1 cellular context compared by ENCODE assay signal in the genomic region with DNA sequence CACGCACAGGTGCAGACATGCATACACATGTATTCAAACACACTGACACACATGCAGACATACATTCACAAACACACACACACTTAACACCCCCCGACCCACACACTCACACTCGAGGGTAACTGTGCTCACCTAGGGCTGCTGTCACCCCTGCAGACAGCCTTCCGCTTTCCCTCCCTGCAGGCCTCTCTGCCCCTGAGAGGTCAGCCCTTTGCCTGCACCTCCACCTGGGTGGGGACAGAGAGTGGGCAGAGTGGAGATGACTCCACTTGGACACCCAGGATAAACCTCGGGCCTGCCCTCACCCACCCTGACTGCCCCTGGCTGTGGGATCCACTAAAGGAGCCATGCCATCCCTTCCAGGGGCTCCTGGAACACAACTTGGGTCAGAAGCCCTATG.
TF ChIP-seq lines count a peak whose summit lies in the region.

No MANE protein-coding gene starts in this region.

TF ChIP-seq in H1, 55 proteins besides CTCF, POLR2A, EP300 and RAD21:
- TF ChIP-seq RXRA (IDR thresholded peaks at IDR 0.05; ENCODE audit: insufficient read depth, low read depth, low read length), result no peak
- no peak for TF ChIP-seq CEBPB (IDR thresholded peaks at IDR 0.05; ENCODE audit: low read depth, low read length)
- TF ChIP-seq CREB1 (IDR thresholded peaks at IDR 0.05), result no peak
- TF ChIP-seq, protein P1, sequence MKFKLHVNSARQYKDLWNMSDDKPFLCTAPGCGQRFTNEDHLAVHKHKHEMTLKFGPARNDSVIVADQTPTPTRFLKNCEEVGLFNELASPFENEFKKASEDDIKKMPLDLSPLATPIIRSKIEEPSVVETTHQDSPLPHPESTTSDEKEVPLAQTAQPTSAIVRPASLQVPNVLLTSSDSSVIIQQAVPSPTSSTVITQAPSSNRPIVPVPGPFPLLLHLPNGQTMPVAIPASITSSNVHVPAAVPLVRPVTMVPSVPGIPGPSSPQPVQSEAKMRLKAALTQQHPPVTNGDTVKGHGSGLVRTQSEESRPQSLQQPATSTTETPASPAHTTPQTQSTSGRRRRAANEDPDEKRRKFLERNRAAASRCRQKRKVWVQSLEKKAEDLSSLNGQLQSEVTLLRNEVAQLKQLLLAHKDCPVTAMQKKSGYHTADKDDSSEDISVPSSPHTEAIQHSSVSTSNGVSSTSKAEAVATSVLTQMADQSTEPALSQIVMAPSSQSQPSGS (IDR thresholded peaks at IDR 0.05; ENCODE audit: low read length), result no peak
- TF ChIP-seq TAF1 (IDR thresholded peaks at IDR 0.05; ENCODE audit: low read depth, low read length), result no peak
- TF ChIP-seq SIRT6 (IDR thresholded peaks at IDR 0.05; ENCODE audit: low read length), result no peak
- TF ChIP-seq FOSL1 (IDR thresholded peaks at IDR 0.05; ENCODE audit: insufficient read depth, low read depth, low read length), result no peak
- no peak for TF ChIP-seq USF2 (IDR thresholded peaks at IDR 0.05; ENCODE audit: low read length)
- TF ChIP-seq, protein P2, sequence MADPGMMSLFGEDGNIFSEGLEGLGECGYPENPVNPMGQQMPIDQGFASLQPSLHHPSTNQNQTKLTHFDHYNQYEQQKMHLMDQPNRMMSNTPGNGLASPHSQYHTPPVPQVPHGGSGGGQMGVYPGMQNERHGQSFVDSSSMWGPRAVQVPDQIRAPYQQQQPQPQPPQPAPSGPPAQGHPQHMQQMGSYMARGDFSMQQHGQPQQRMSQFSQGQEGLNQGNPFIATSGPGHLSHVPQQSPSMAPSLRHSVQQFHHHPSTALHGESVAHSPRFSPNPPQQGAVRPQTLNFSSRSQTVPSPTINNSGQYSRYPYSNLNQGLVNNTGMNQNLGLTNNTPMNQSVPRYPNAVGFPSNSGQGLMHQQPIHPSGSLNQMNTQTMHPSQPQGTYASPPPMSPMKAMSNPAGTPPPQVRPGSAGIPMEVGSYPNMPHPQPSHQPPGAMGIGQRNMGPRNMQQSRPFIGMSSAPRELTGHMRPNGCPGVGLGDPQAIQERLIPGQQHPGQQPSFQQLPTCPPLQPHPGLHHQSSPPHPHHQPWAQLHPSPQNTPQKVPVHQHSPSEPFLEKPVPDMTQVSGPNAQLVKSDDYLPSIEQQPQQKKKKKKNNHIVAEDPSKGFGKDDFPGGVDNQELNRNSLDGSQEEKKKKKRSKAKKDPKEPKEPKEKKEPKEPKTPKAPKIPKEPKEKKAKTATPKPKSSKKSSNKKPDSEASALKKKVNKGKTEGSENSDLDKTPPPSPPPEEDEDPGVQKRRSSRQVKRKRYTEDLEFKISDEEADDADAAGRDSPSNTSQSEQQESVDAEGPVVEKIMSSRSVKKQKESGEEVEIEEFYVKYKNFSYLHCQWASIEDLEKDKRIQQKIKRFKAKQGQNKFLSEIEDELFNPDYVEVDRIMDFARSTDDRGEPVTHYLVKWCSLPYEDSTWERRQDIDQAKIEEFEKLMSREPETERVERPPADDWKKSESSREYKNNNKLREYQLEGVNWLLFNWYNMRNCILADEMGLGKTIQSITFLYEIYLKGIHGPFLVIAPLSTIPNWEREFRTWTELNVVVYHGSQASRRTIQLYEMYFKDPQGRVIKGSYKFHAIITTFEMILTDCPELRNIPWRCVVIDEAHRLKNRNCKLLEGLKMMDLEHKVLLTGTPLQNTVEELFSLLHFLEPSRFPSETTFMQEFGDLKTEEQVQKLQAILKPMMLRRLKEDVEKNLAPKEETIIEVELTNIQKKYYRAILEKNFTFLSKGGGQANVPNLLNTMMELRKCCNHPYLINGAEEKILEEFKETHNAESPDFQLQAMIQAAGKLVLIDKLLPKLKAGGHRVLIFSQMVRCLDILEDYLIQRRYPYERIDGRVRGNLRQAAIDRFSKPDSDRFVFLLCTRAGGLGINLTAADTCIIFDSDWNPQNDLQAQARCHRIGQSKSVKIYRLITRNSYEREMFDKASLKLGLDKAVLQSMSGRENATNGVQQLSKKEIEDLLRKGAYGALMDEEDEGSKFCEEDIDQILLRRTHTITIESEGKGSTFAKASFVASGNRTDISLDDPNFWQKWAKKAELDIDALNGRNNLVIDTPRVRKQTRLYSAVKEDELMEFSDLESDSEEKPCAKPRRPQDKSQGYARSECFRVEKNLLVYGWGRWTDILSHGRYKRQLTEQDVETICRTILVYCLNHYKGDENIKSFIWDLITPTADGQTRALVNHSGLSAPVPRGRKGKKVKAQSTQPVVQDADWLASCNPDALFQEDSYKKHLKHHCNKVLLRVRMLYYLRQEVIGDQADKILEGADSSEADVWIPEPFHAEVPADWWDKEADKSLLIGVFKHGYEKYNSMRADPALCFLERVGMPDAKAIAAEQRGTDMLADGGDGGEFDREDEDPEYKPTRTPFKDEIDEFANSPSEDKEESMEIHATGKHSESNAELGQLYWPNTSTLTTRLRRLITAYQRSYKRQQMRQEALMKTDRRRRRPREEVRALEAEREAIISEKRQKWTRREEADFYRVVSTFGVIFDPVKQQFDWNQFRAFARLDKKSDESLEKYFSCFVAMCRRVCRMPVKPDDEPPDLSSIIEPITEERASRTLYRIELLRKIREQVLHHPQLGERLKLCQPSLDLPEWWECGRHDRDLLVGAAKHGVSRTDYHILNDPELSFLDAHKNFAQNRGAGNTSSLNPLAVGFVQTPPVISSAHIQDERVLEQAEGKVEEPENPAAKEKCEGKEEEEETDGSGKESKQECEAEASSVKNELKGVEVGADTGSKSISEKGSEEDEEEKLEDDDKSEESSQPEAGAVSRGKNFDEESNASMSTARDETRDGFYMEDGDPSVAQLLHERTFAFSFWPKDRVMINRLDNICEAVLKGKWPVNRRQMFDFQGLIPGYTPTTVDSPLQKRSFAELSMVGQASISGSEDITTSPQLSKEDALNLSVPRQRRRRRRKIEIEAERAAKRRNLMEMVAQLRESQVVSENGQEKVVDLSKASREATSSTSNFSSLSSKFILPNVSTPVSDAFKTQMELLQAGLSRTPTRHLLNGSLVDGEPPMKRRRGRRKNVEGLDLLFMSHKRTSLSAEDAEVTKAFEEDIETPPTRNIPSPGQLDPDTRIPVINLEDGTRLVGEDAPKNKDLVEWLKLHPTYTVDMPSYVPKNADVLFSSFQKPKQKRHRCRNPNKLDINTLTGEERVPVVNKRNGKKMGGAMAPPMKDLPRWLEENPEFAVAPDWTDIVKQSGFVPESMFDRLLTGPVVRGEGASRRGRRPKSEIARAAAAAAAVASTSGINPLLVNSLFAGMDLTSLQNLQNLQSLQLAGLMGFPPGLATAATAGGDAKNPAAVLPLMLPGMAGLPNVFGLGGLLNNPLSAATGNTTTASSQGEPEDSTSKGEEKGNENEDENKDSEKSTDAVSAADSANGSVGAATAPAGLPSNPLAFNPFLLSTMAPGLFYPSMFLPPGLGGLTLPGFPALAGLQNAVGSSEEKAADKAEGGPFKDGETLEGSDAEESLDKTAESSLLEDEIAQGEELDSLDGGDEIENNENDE (IDR thresholded peaks at IDR 0.05; ENCODE audit: insufficient replicate concordance, low read length), result no peak
- no peak for TF ChIP-seq SUZ12 (IDR thresholded peaks at IDR 0.05; ENCODE audit: low read length)
- TF ChIP-seq TEAD4 (IDR thresholded peaks at IDR 0.05; ENCODE audit: low read depth, low read length), result no peak
- TF ChIP-seq SAP30 (IDR thresholded peaks at IDR 0.05; ENCODE audit: insufficient read depth, insufficient replicate concordance, low read length), result no peak
- no peak for TF ChIP-seq BRCA1 (IDR thresholded peaks at IDR 0.05; ENCODE audit: low read depth, low read length)
- no peak for TF ChIP-seq BACH1 (IDR thresholded peaks at IDR 0.05; ENCODE audit: low read length)
- no peak for TF ChIP-seq KDM4A (IDR thresholded peaks at IDR 0.05; ENCODE audit: low read depth, low read length, severe bottlenecking)
- TF ChIP-seq NRF1 (IDR thresholded peaks at IDR 0.05; ENCODE audit: low read depth, low read length), result no peak
